8 cellular contexts compared by ENCODE assay signal in genomic region chr12:108850854-108851573, GRCh38. TPM values are rescaled to one million over a fixed set of nuclear protein-coding genes. Genes with fewer than 3 reads are reported as not detected.
DNase-seq lines count a peak whose midpoint lies in the region; ATAC-seq lines count a peak whose summit lies in the region.

No MANE protein-coding gene starts in this region.

- peaks cover 10% of the 10 kb centered on the region for H3K36me3 Mint-ChIP-seq in memory B cell
- H3K36me3 Mint-ChIP-seq in activated naive CD4-positive, alpha-beta T cell treated with anti-CD3 and anti-CD28 coated beads, Interleukin-2, amount 50 U/mL, for 72 hours: peaks cover 0 to 25% of the 10 kb centered on the region in 2 donors

- H3K27ac Mint-ChIP-seq in memory B cell: peak overlapping the region; percentile 8
- H3K27ac Mint-ChIP-seq in activated naive CD4-positive, alpha-beta T cell treated with anti-CD3 and anti-CD28 coated beads, Interleukin-2, amount 50 U/mL, for 72 hours: no peak overlapping the region

- DNase-seq in NCI-H2227 (lab: John Stamatoyannopoulos, UW; ENCODE audit: unreplicated experiment): peak; percentile 32
- no peak for DNase-seq in NCI-H2227 treated with DMSO at 0.1 percent for 48 hours (lab: John Stamatoyannopoulos, UW)
- DNase-seq in astrocyte of the hippocampus (ENCODE audit: low read depth, low spot score): peak; percentile 71
- DNase-seq in memory B cell (ENCODE audit: low spot score in 2 of 2): peak in 1 of 2 donors; percentile 31
- no peak for DNase-seq in activated naive CD4-positive, alpha-beta T cell treated with anti-CD3 and anti-CD28 coated beads, Interleukin-2, amount 50 U/mL, for 72 hours (ENCODE audit: low spot score in 2 of 2)
- DNase-seq in central memory CD4-positive, alpha-beta T cell: no peak

- ATAC-seq in HG03432 (IDR thresholded peaks at IDR 0.05; ENCODE audit: unreplicated experiment): peak; percentile 83
- peak; percentile 97 for ATAC-seq in memory B cell (ENCODE audit: low read depth)
- no peak for ATAC-seq in activated naive CD4-positive, alpha-beta T cell treated with anti-CD3 and anti-CD28 coated beads, Interleukin-2, amount 50 U/mL, for 72 hours
- ATAC-seq in HG03439 (IDR thresholded peaks at IDR 0.05; ENCODE audit: unreplicated experiment): no peak

- no peaks in the 10 kb centered on the region for H3K27me3 Mint-ChIP-seq in memory B cell

- H3K4me3 Mint-ChIP-seq in memory B cell: no peak overlapping the region

- peaks cover 2% of the 10 kb centered on the region for H3K9me3 Mint-ChIP-seq in memory B cell
- H3K9me3 Mint-ChIP-seq in activated naive CD4-positive, alpha-beta T cell treated with anti-CD3 and anti-CD28 coated beads, Interleukin-2, amount 50 U/mL, for 72 hours: no peaks in the 10 kb centered on the region

- peaks cover 17% of the 10 kb centered on the region for H3K4me1 Mint-ChIP-seq in memory B cell

RNA-seq across cellular contexts. Expression of gene SSH1, which starts 6.4 kb away (rescaled TPM):
- 10 to 100 TPM; 25.3 to 36.0 TPM for total RNA-seq in activated naive CD4-positive, alpha-beta T cell treated with anti-CD3 and anti-CD28 coated beads, Interleukin-2, amount 50 U/mL, for 72 hours

RNA-seq across cellular contexts. Expression of gene DAO, which starts 28.9 kb away (rescaled TPM):
- total RNA-seq in activated naive CD4-positive, alpha-beta T cell treated with anti-CD3 and anti-CD28 coated beads, Interleukin-2, amount 50 U/mL, for 72 hours: not detected

Comparison
In these comparisons a context has a peak if more than half of its experiments do, and no peak if none do; other contexts are left out.
1. DNase-seq: peak in NCI-H2227 (single experiment) and astrocyte of the hippocampus (single experiment); none in NCI-H2227 treated with DMSO at 0.1 percent for 48 hours (single experiment), activated naive CD4-positive, alpha-beta T cell treated with anti-CD3 and anti-CD28 coated beads, Interleukin-2, amount 50 U/mL, for 72 hours (0 of 2) and central memory CD4-positive, alpha-beta T cell (single experiment).
2. ATAC-seq: peak in HG03432 (single experiment) and memory B cell (single experiment); none in activated naive CD4-positive, alpha-beta T cell treated with anti-CD3 and anti-CD28 coated beads, Interleukin-2, amount 50 U/mL, for 72 hours (0 of 2) and HG03439 (single experiment).